ENCODE assay signal across 8 cellular contexts in genomic region chr2:86562891-86563649, GRCh38. TPM values are rescaled to one million over a fixed set of nuclear protein-coding genes. Genes with fewer than 3 reads are reported as not detected.
DNase-seq lines count a peak whose midpoint lies in the region; ATAC-seq and TF ChIP-seq lines count a peak whose summit lies in the region.

TSS of gene CHMP3 (minus strand) at chr2:86563443. CDS start at chr2:86563348, 95 bp downstream.

- peak within 1 kb of the TSS; percentile 85 for H2AFZ ChIP-seq in KMS-11 (ENCODE audit: low read depth)

- no peaks in the 10 kb centered on the region for H3K27me3 ChIP-seq in KMS-11 (ENCODE audit: insufficient read depth, low read depth)
- no peaks in the 10 kb centered on the region for H3K27me3 ChIP-seq in Peyer's patch
- no peaks in the 10 kb centered on the region for H3K27me3 ChIP-seq in muscle layer of duodenum (ENCODE audit: low read depth, low read length)

- H3K4me3 ChIP-seq in KMS-11 (IDR thresholded peaks at IDR 0.05; ENCODE audit: insufficient read depth, low read depth, low read length) (peak within 1 kb of the TSS; percentile 89), Peyer's patch (peak within 1 kb of the TSS; percentile 55 to 96 (median 76)), muscle layer of duodenum (ENCODE audit: low read depth in 1 of 2, low read length in 2 of 2) (peak within 1 kb of the TSS; percentile 79 to 85)

- H3K9me3 ChIP-seq in Peyer's patch: no peaks in the 10 kb centered on the region
- H3K9me3 ChIP-seq in muscle layer of duodenum (ENCODE audit: control insufficient read depth in 1 of 2, low read length in 2 of 2): no peaks in the 10 kb centered on the region

- peak; percentile 88 for ATAC-seq in GM21737 (IDR thresholded peaks at IDR 0.05; ENCODE audit: unreplicated experiment)
- ATAC-seq in esophagus mucosa: peak; percentile 99

- TF ChIP-seq CTCF in KMS-11 (conservative IDR thresholded peaks at IDR 0.05; ENCODE audit: low read depth, low read length) (no peak), Peyer's patch (IDR thresholded peaks at IDR 0.05) (no peak)

- peak; percentile 74 to 86 for TF ChIP-seq POLR2A in Peyer's patch (IDR thresholded peaks at IDR 0.05)

- H3K36me3 ChIP-seq in KMS-11 (ENCODE audit: insufficient read depth) (no peaks in the 10 kb centered on the region), Peyer's patch (no peaks in the 10 kb centered on the region), muscle layer of duodenum (ENCODE audit: control insufficient read depth in 1 of 2, insufficient read depth in 2 of 2, low read length in 2 of 2) (peaks cover 0 to 4% of the 10 kb centered on the region in 2 donors)

- H4K20me1 ChIP-seq in KMS-11 (ENCODE audit: insufficient read depth): no peaks in the 10 kb centered on the region

- H3K4me2 ChIP-seq in KMS-11: peak within 1 kb of the TSS; percentile 93

- DNase-seq in DMS53 treated with DMSO at 0.1 percent for 48 hours (lab: John Stamatoyannopoulos, UW; ENCODE audit: unreplicated experiment): peak; percentile 95
- peak; percentile 95 to 98 (median 95) for DNase-seq in Peyer's patch
- DNase-seq in activated T-cell treated with anti-CD3 and anti-CD28 coated beads, Interleukin-2, amount 50 U/mL, for 48 hours: peak; percentile 97 to 98
- peak; percentile 95 to 96 for DNase-seq in stimulated activated CD8-positive, alpha-beta memory T cell treated with anti-CD3 and anti-CD28 coated beads, Interleukin-7, amount 100 ng/mL, for 4 hours (ENCODE audit: low read depth in 2 of 2)

- peaks cover 31% of the 10 kb centered on the region for H3K79me2 ChIP-seq in KMS-11 (ENCODE audit: insufficient read depth, low read depth)

- H3K4me1 ChIP-seq in KMS-11 (ENCODE audit: low read depth, poor library complexity, severe bottlenecking): peaks cover 15% of the 10 kb centered on the region
- peaks cover 0 to 23% (median 5%) of the 10 kb centered on the region in 4 donors for H3K4me1 ChIP-seq in Peyer's patch
- H3K4me1 ChIP-seq in muscle layer of duodenum (ENCODE audit: control insufficient read depth in 1 of 2, insufficient read depth in 2 of 2, low read length in 2 of 2): peaks cover 4 to 15% of the 10 kb centered on the region in 2 donors

- H3K9ac ChIP-seq in KMS-11: peak within 1 kb of the TSS; percentile 97

- H3K27ac ChIP-seq in KMS-11: peak within 1 kb of the TSS; percentile 93
- H3K27ac ChIP-seq in Peyer's patch: peak within 1 kb of the TSS; percentile 91 to 100 (median 96)
- H3K27ac ChIP-seq in muscle layer of duodenum (ENCODE audit: low read length): peak within 1 kb of the TSS; percentile 99

RNA-seq across cellular contexts. Expression of gene CHMP3, which starts in this region (rescaled TPM):
- total RNA-seq in Peyer's patch (100 to 1,000 TPM; 104 to 139 (median 122) TPM), esophagus mucosa (93.9 TPM)

Comparison
In these comparisons a context has a peak if more than half of its experiments do, and no peak if none do; other contexts are left out.
1. Peak in every context shown above with its lines: DNase-seq, ATAC-seq, H3K4me3 ChIP-seq and H3K27ac ChIP-seq.